Comparison of ENCODE assay signal across 30 cellular contexts in the genomic region with DNA sequence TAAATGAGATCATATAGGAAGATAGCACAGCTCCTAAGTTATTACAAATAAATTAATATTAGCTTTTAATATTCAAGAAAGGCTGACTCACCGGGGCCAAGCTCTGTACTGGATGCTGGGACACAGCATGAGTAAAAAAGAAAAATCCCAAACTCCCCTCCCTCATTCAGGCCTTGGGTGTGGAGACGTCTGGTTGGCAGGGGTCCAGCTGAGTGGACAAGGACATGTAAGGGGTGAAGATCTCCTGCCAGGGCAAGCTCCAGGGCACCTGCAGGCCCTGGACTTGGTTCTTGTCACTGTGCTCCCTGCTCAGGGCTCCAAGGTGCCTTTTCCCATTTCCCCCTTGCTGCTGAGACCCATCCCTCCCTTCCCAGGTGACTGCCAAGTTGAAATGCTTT.
A peak's percentile ranks its signal among the peaks of the same experiment; 100 is the strongest.
DNase-seq lines count a peak whose midpoint lies in the region; FAIRE-seq and TF ChIP-seq lines count a peak whose summit lies in the region.
"Had no signal": no experiment of that assay in that cellular context is flagged by ENCODE, and none has a peak within 500 bp of the region (broad histone marks: within the 10 kb centered on the region; RNA-seq: fewer than 3 reads in every experiment).

No MANE protein-coding gene starts in this region.

- H3K4me1 ChIP-seq in GM23248 (ENCODE audit: insufficient read depth): peaks cover 16% of the 10 kb centered on the region
- peaks cover 15% of the 10 kb centered on the region for H3K4me1 ChIP-seq in astrocyte (ENCODE audit: insufficient read depth, low read length)
- peaks cover 18% of the 10 kb centered on the region for H3K4me1 ChIP-seq in hepatocyte (ENCODE audit: insufficient read depth)
- H3K4me1 ChIP-seq in skeletal muscle tissue (ENCODE audit: control insufficient read depth in 3 of 3, insufficient read depth in 3 of 3, low read length in 3 of 3): peaks cover 0 to 2% (median 1%) of the 10 kb centered on the region in 3 donors

- H3K9me3 ChIP-seq in GM23248 (ENCODE audit: low read depth) (no peaks in the 10 kb centered on the region), astrocyte (ENCODE audit: insufficient read depth, low read depth, low read length) (no peaks in the 10 kb centered on the region), hepatocyte (ENCODE audit: low read depth) (no peaks in the 10 kb centered on the region), skeletal muscle tissue (ENCODE audit: control insufficient read depth in 3 of 3, low read length in 3 of 3) (no peaks in the 10 kb centered on the region)
- H3K9me3 ChIP-seq: BLaER1 treated with 17β-estradiol and CSF1 and Interleukin-3, amounts not matched to agents 10 nM and 100 nM; heart right ventricle; sigmoid colon had no signal

- H3K36me3 Mint-ChIP-seq in astrocyte (ENCODE audit: low read depth, unreplicated experiment): no peaks in the 10 kb centered on the region
- H3K36me3 Mint-ChIP-seq: naive thymus-derived CD4-positive, alpha-beta T cell had no signal

- H3K27me3 ChIP-seq in GM23248 (replicated peaks; ENCODE audit: insufficient read depth): no peaks in the 10 kb centered on the region; the same call in 1 of the 2 replicates
- H3K27me3 ChIP-seq in astrocyte (ENCODE audit: insufficient read depth, low read length): no peaks in the 10 kb centered on the region
- H3K27me3 ChIP-seq in hepatocyte: no peaks in the 10 kb centered on the region
- H3K27me3 ChIP-seq in skeletal muscle tissue (ENCODE audit: control insufficient read depth in 3 of 3, insufficient read depth in 3 of 3, low read length in 3 of 3): no peaks in the 10 kb centered on the region
- H3K27me3 ChIP-seq: BLaER1 treated with 17β-estradiol and CSF1 and Interleukin-3, amounts not matched to agents 10 nM and 100 nM; heart right ventricle; sigmoid colon had no signal

- H3K4me3 Mint-ChIP-seq in astrocyte (ENCODE audit: unreplicated experiment): no peak overlapping the region
- H3K4me3 Mint-ChIP-seq: activated CD4-positive, alpha-beta T cell treated with anti-CD3 and anti-CD28 coated beads, Interleukin-2, amount 10 ng/mL, durations not matched to agents 24 days and 14 days; naive thymus-derived CD4-positive, alpha-beta T cell had no signal

- no peaks in the 10 kb centered on the region for H3K79me2 ChIP-seq in GM23248 (ENCODE audit: insufficient read depth)
- H3K79me2 ChIP-seq in astrocyte (ENCODE audit: insufficient read depth, low read length): no peaks in the 10 kb centered on the region
- H3K79me2 ChIP-seq in hepatocyte: no peaks in the 10 kb centered on the region

- H3K9me2 ChIP-seq in GM23248 (ENCODE audit: insufficient read depth) (no peaks in the 10 kb centered on the region), hepatocyte (replicated peaks; ENCODE audit: insufficient read depth) (no peaks in the 10 kb centered on the region)

- H4K20me1 ChIP-seq in GM23248 (ENCODE audit: insufficient read depth): no peaks in the 10 kb centered on the region
- H4K20me1 ChIP-seq in astrocyte (ENCODE audit: insufficient read depth, low read length): no peaks in the 10 kb centered on the region
- H4K20me1 ChIP-seq in hepatocyte (ENCODE audit: insufficient read depth, poor library complexity, severe bottlenecking): no peaks in the 10 kb centered on the region
- H4K20me1 ChIP-seq: BLaER1 treated with 17β-estradiol and CSF1 and Interleukin-3, amounts not matched to agents 10 nM and 100 nM had no signal

- H3K27ac ChIP-seq in GM23248: peak overlapping the region; percentile 85
- H3K27ac ChIP-seq in astrocyte (ENCODE audit: low read depth, low read length): no peak overlapping the region
- H3K27ac ChIP-seq in hepatocyte: peak overlapping the region; percentile 87
- H3K27ac ChIP-seq in skeletal muscle tissue (ENCODE audit: low read depth, low read length): peak overlapping the region; percentile 39
- H3K27ac ChIP-seq: WERI-Rb-1 had no signal

- H3K4me3 ChIP-seq in GM23248 (no peak overlapping the region), astrocyte (ENCODE audit: insufficient read depth, low read depth, low read length) (no peak overlapping the region), hepatocyte (no peak overlapping the region), skeletal muscle tissue (ENCODE audit: low read length in 3 of 3) (no peak overlapping the region)
- H3K4me3 ChIP-seq: BLaER1 treated with 17β-estradiol and CSF1 and Interleukin-3, amounts not matched to agents 10 nM and 100 nM; dorsolateral prefrontal cortex; heart right ventricle; sigmoid colon had no signal

- no peak for DNase-seq in GM23248
- DNase-seq in astrocyte (ENCODE audit: low read depth): no peak
- DNase-seq in hepatocyte (ENCODE audit: low spot score): no peak
- no peak for DNase-seq in anterior cingulate cortex (lab: John Stamatoyannopoulos, UW)
- DNase-seq in DMS153 (lab: John Stamatoyannopoulos, UW): no peak
- DNase-seq in NCI-H2196 treated with DMSO at 0.1 percent for 48 hours (lab: John Stamatoyannopoulos, UW; ENCODE audit: unreplicated experiment): no peak
- no peak for DNase-seq in RPMI8226
- DNase-seq: ACHN; activated CD4-positive, alpha-beta T cell treated with anti-CD3 and anti-CD28 coated beads, Interleukin-2, amount 10 ng/mL, durations not matched to agents 24 days and 14 days; activated naive CD4-positive, alpha-beta T cell treated with Interleukin-2 at 50 U/mL for 16 hours; activated T-cell treated with anti-CD3 and anti-CD28 coated beads, Interleukin-2, amount 50 U/mL, for 48 hours; caudate nucleus; COR-L47; DMS79; dorsolateral prefrontal cortex; GF-D8; heart right ventricle; Karpas-422; left colon; mesendoderm; naive thymus-derived CD4-positive, alpha-beta T cell; NCI-H748 treated with DMSO at 0.1 percent for 48 hours; sigmoid colon; stimulated activated CD8-positive, alpha-beta memory T cell treated with anti-CD3 and anti-CD28 coated beads, Interleukin-4, amount 100 ng/mL, for 48 hours; T-helper 9 cell; WERI-Rb-1 had no signal

- WGBS in GM23248 (ENCODE audit: low coverage in 1 of 2, low lambda C conversion rate in 2 of 2, missing lambda C conversion rate in 2 of 2), 2 experiments: 50 to 56% methylated on average over 2 of the region's 2 CpGs
- 92% methylated on average over 2 of the region's 2 CpGs for WGBS in hepatocyte (ENCODE audit: low lambda C conversion rate, missing lambda C conversion rate)

- peak overlapping the region; percentile 55 for H3K4me2 ChIP-seq in GM23248 (ENCODE audit: unreplicated experiment)
- H3K4me2 ChIP-seq in astrocyte (ENCODE audit: low read length): no peak overlapping the region
- H3K4me2 ChIP-seq in hepatocyte: no peak overlapping the region

- peaks cover 20% of the 10 kb centered on the region for H3F3A ChIP-seq in GM23248 (ENCODE audit: insufficient read depth)

- in situ Hi-C loops in GM23248 (cut with MboI): no loop called here

- 0 out of 2 replicates have a peak overlapping the region, but pooled peaks have one; percentile 64 for H3K9ac ChIP-seq in GM23248
- no peak overlapping the region for H3K9ac ChIP-seq in astrocyte (ENCODE audit: low read length)
- no peak overlapping the region for H3K9ac ChIP-seq in skeletal muscle tissue (ENCODE audit: low read depth in 1 of 3, low read length in 3 of 3)
- H3K9ac ChIP-seq: BLaER1 treated with 17β-estradiol and CSF1 and Interleukin-3, amounts not matched to agents 10 nM and 100 nM had no signal

- peaks cover 29% of the 10 kb centered on the region for H3K4me1 Mint-ChIP-seq in astrocyte (ENCODE audit: low read depth, unreplicated experiment)
- H3K4me1 Mint-ChIP-seq: activated CD4-positive, alpha-beta T cell treated with anti-CD3 and anti-CD28 coated beads, Interleukin-2, amount 10 ng/mL, durations not matched to agents 24 days and 14 days had no signal

- FAIRE-seq in astrocyte (lab: Jason Lieb, UNC): no peak
- FAIRE-seq: endothelial cell of umbilical vein had no signal

- peak overlapping the region; percentile 84 for H3K27ac Mint-ChIP-seq in astrocyte (ENCODE audit: unreplicated experiment)
- H3K27ac Mint-ChIP-seq: activated CD4-positive, alpha-beta T cell treated with anti-CD3 and anti-CD28 coated beads, Interleukin-2, amount 10 ng/mL, durations not matched to agents 24 days and 14 days; naive thymus-derived CD4-positive, alpha-beta T cell; progenitor cell of endocrine pancreas had no signal

- H3K36me3 ChIP-seq in GM23248 (ENCODE audit: low read depth) (no peaks in the 10 kb centered on the region), astrocyte (ENCODE audit: insufficient read depth, low read length) (no peaks in the 10 kb centered on the region), hepatocyte (replicated peaks; ENCODE audit: insufficient read depth, low read depth) (no peaks in the 10 kb centered on the region), skeletal muscle tissue (ENCODE audit: control insufficient read depth in 3 of 3, insufficient read depth in 3 of 3, low read length in 3 of 3) (no peaks in the 10 kb centered on the region)
- H3K36me3 ChIP-seq: BLaER1 treated with 17β-estradiol and CSF1 and Interleukin-3, amounts not matched to agents 10 nM and 100 nM; heart right ventricle; sigmoid colon; WERI-Rb-1 had no signal

- H3K27me3 Mint-ChIP-seq in astrocyte (ENCODE audit: low read depth, unreplicated experiment): no peaks in the 10 kb centered on the region
- H3K27me3 Mint-ChIP-seq: activated CD4-positive, alpha-beta T cell treated with anti-CD3 and anti-CD28 coated beads, Interleukin-2, amount 10 ng/mL, durations not matched to agents 24 days and 14 days had no signal

- TF ChIP-seq CTCF in astrocyte (IDR thresholded peaks at IDR 0.05; ENCODE audit: insufficient read depth, low read depth, low read length) (no peak), hepatocyte (IDR thresholded peaks at IDR 0.05; ENCODE audit: poor library complexity) (no peak)

- no peaks in the 10 kb centered on the region for H3K9me3 Mint-ChIP-seq in astrocyte (ENCODE audit: unreplicated experiment)
- H3K9me3 Mint-ChIP-seq: activated CD4-positive, alpha-beta T cell treated with anti-CD3 and anti-CD28 coated beads, Interleukin-2, amount 10 ng/mL, durations not matched to agents 24 days and 14 days had no signal

- H2AFZ ChIP-seq in GM23248 (peak overlapping the region; percentile 64), astrocyte (ENCODE audit: low read depth, low read length) (no peak overlapping the region), hepatocyte (no peak overlapping the region)
